1 cellular context compared by ENCODE assay signal in the genomic region with DNA sequence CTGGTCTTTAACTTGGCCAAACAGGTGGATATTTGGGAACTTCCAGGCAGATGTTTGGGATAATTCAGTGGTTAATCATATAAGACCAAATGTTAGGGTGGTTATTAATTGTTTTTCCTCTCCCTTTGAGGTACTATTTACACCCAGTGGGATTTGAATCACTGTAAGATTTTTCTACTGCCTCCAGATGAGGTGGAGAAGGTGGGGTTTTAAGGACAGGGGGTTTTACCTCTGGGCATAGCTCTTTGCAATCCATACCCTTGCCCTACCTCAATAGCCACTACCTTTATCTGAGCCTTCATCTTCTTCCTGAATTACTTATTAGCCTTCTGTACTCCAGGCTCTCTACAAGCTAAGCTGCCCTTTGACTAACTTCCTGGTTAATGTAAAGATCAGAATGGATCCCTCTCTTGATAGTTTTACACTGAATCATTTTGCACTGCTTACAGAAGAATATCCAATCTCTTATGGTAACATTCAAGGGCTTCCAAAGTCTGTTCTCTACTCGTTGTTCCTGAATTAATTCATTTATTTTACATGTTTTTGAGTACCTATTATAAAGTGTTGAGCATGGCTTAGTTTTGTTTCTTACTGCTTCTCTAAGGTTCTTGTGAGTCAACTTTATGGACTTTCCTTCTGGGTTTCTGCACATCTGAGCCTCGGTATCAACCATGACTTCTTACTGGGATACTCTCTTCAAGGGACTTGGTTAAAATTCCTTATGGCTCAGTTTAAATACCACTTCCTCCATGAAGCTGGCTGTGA.
TF ChIP-seq lines count a peak whose summit lies in the region.

No MANE protein-coding gene starts in this region.

TF ChIP-seq in HepG2, 621 proteins besides CTCF, POLR2A, EP300 and RAD21:
- TF ChIP-seq AGO1 (IDR thresholded peaks at IDR 0.05; ENCODE audit: low read depth, low read length, poor library complexity, severe bottlenecking) (no peak), TCF7L2 (IDR thresholded peaks at IDR 0.05; ENCODE audit: low read depth, low read length) (no peak), ZNF713 (CRISPR knock-in tag; IDR thresholded peaks at IDR 0.05) (no peak), ZNF543 (CRISPR knock-in tag; IDR thresholded peaks at IDR 0.05) (no peak), ZNF549 (CRISPR knock-in tag; IDR thresholded peaks at IDR 0.05) (0 out of 2 replicates have a peak, but pooled peaks have one; percentile 37)
- TF ChIP-seq, protein P1, sequence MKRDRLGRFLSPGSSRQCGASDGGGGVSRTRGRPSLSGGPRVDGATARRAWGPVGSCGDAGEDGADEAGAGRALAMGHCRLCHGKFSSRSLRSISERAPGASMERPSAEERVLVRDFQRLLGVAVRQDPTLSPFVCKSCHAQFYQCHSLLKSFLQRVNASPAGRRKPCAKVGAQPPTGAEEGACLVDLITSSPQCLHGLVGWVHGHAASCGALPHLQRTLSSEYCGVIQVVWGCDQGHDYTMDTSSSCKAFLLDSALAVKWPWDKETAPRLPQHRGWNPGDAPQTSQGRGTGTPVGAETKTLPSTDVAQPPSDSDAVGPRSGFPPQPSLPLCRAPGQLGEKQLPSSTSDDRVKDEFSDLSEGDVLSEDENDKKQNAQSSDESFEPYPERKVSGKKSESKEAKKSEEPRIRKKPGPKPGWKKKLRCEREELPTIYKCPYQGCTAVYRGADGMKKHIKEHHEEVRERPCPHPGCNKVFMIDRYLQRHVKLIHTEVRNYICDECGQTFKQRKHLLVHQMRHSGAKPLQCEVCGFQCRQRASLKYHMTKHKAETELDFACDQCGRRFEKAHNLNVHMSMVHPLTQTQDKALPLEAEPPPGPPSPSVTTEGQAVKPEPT (CRISPR knock-in tag; IDR thresholded peaks at IDR 0.05; ENCODE audit: low read depth) = no peak
